ENCODE assay signal across 9 cellular contexts in the genomic region with DNA sequence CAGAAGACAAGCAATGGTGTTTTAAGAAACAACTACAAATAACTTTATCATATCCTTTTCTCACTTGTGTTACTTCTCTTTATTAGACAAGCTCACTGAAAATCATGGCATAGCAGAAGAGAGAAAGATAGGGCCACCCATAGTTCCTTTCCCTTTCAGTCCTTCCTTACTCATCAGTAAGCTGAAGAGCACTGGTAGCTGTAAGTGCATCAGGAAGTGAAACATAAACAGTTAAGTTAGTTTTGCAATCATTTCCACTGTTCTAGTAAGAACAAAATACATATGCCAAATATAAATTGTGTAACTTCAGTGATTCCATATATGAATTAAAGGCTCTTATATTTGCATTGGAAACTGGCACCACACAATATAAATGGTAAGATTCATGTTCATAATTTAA.
A peak's percentile ranks its signal among the peaks of the same experiment; 100 is the strongest.
DNase-seq lines count a peak whose midpoint lies in the region; ATAC-seq, FAIRE-seq and TF ChIP-seq lines count a peak whose summit lies in the region.
"Had no signal": no experiment of that assay in that cellular context is flagged by ENCODE, and none has a peak within 500 bp of the region (broad histone marks: within the 10 kb centered on the region; RNA-seq: fewer than 3 reads in every experiment).

No MANE protein-coding gene starts in this region.

- no peaks in the 10 kb centered on the region for H3F3A ChIP-seq in Loucy (ENCODE audit: low read depth)

- intact Hi-C loops in heart left ventricle (cut with DNase I): loop anchor here in 2 of 10 donors (5.0 to 10.0 kb wide), 4 partner anchors 65 to 128 kb away; no protein-coding TSS in a partner anchor

- peak overlapping the region; percentile 11 for H3K4me2 ChIP-seq in Loucy (ENCODE audit: low read depth, low read length, poor library complexity, severe bottlenecking)
- no peak overlapping the region for H3K4me2 ChIP-seq in Karpas-422 (ENCODE audit: low read depth, low read length, poor library complexity, severe bottlenecking)

- H3K79me2 ChIP-seq in Loucy (ENCODE audit: insufficient read depth, low read length): no peaks in the 10 kb centered on the region
- H3K79me2 ChIP-seq in Karpas-422 (ENCODE audit: low read length): no peaks in the 10 kb centered on the region

- H4K20me1 ChIP-seq in Loucy (ENCODE audit: insufficient read depth, low read length, poor library complexity, severe bottlenecking) (no peaks in the 10 kb centered on the region), Karpas-422 (ENCODE audit: insufficient read depth, low read depth, low read length) (no peaks in the 10 kb centered on the region)

- TF ChIP-seq POLR2A in heart left ventricle (IDR thresholded peaks at IDR 0.05): no peak
- TF ChIP-seq POLR2A in H54 (IDR thresholded peaks at IDR 0.05; ENCODE audit: low read depth, low read length): no peak

- H3K4me3 ChIP-seq in GM06990 (replicated peaks; ENCODE audit: low read depth, low read length) (no peak overlapping the region), Loucy (ENCODE audit: low read length, poor library complexity, severe bottlenecking) (no peak overlapping the region), heart left ventricle (no peak overlapping the region), Karpas-422 (ENCODE audit: low read length) (no peak overlapping the region)

- no peaks in the 10 kb centered on the region for H3K9me2 ChIP-seq in Loucy (replicated peaks; ENCODE audit: low read depth, low read length)
- no peaks in the 10 kb centered on the region for H3K9me2 ChIP-seq in Karpas-422 (replicated peaks; ENCODE audit: insufficient read depth, low read length)

- H3K9me3 ChIP-seq in Loucy (ENCODE audit: insufficient read depth, low read depth, low read length): no peaks in the 10 kb centered on the region
- H3K9me3 ChIP-seq in heart left ventricle: peaks cover 0 to 8% (median 0%) of the 10 kb centered on the region in 12 donors
- H3K9me3 ChIP-seq in Karpas-422 (ENCODE audit: low read length): no peaks in the 10 kb centered on the region

- H3K4me1 ChIP-seq in Loucy (ENCODE audit: insufficient read depth, low read length, poor library complexity, severe bottlenecking) (peaks cover 20% of the 10 kb centered on the region), heart left ventricle (peaks cover 0 to 34% (median 11%) of the 10 kb centered on the region in 12 donors), Karpas-422 (ENCODE audit: low read length) (peaks cover 5% of the 10 kb centered on the region)

- ATAC-seq in GM21737 (IDR thresholded peaks at IDR 0.05; ENCODE audit: unreplicated experiment): peak; percentile 97
- ATAC-seq in heart left ventricle: peak; percentile 29 to 66 (median 50)

- H3K27ac ChIP-seq in heart left ventricle (peak overlapping the region in 9 of 12 donors; percentile 15 to 78 (median 52)), Karpas-422 (ENCODE audit: low read length) (no peak overlapping the region)

- H2AFZ ChIP-seq in Loucy (ENCODE audit: low read length) (peak overlapping the region; percentile 64), Karpas-422 (ENCODE audit: low read length) (no peak overlapping the region)

- no peaks in the 10 kb centered on the region for H3K27me3 ChIP-seq in GM06990 (replicated peaks; ENCODE audit: control insufficient read depth, insufficient read depth, low read length)
- no peaks in the 10 kb centered on the region for H3K27me3 ChIP-seq in Loucy (ENCODE audit: insufficient read depth, low read length, poor library complexity, severe bottlenecking)
- H3K27me3 ChIP-seq in heart left ventricle: no peaks in the 10 kb centered on the region
- H3K27me3 ChIP-seq in Karpas-422 (ENCODE audit: low read length): no peaks in the 10 kb centered on the region

- no peak overlapping the region for H3K9ac ChIP-seq in Loucy (ENCODE audit: low read depth, low read length, poor library complexity, severe bottlenecking)
- no peak overlapping the region for H3K9ac ChIP-seq in Karpas-422 (ENCODE audit: low read length)

- no peaks in the 10 kb centered on the region for H3K36me3 ChIP-seq in GM06990 (ENCODE audit: control insufficient read depth, insufficient read depth, low read length)
- no peaks in the 10 kb centered on the region for H3K36me3 ChIP-seq in Loucy (ENCODE audit: insufficient read depth, low read length)
- H3K36me3 ChIP-seq in heart left ventricle: no peaks in the 10 kb centered on the region
- H3K36me3 ChIP-seq in Karpas-422 (ENCODE audit: insufficient read depth, low read length): no peaks in the 10 kb centered on the region

- FAIRE-seq in H54 (lab: Jason Lieb, UNC) (no peak), frontal cortex (lab: Jason Lieb, UNC) (no peak)

- TF ChIP-seq CTCF in GM06990 (IDR thresholded peaks at IDR 0.05; ENCODE audit: insufficient read depth, low read length, poor library complexity, severe bottlenecking) (no peak), Loucy (conservative IDR thresholded peaks at IDR 0.05; ENCODE audit: low read length) (no peak), heart left ventricle (IDR thresholded peaks at IDR 0.05) (no peak)

- DNase-seq in GM06990 (ENCODE audit: extremely low read depth, insufficient read length): peak; percentile 9
- DNase-seq in heart left ventricle: no peak
- no peak for DNase-seq in Karpas-422
- no peak for DNase-seq in D341Med (ENCODE audit: low spot score)
- no peak for DNase-seq in H54 (ENCODE audit: insufficient read length, low spot score)
- no peak for DNase-seq in frontal cortex (ENCODE audit: low spot score in 2 of 2)
- DNase-seq: activated B cell treated with CpG ODN at 0.5 μM for 24 hours had no signal
